Comparison of ENCODE assay signal across 2 cellular contexts in the genomic region with DNA sequence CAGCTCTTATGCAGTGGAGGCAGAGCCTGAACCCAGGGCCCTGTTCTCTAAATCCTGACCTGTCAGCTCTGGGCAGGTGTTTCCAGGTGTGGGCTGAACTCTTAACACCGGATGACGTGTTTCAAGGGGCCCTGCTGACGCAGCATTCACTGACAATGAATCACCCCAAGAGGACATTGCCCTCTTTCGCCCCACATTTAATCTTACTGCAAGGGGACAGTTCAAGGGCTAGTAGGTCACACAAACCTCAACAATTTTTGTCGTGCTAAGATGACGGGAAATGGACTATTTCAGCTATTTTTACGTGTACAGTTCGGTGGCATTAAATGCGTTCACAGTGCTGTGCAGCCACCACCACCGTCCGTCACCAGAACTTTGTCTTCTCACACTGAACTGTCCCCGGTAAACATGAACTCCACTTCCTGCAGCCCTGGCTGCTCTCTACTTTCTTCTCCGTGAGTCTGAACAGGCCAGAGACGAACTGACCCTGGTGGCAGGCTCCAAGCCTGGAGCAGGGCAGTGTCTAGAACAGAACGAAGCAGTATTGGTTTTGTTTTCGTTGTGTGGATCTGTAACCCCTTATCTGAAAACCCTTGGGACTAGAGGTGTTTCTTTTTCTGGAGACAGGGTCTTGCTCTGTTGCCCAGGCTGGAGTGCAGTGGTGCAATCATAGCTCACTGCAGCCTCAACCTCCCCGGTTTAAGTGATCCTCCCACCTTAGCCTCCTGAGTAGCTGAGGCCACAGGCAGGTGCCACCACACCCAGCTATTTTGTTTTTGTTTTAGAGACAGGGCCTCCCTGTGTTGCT.
TF ChIP-seq lines count a peak whose summit lies in the region.

No MANE protein-coding gene starts in this region.

TF ChIP-seq in A549, 52 proteins besides CTCF, POLR2A, EP300 and RAD21 (continued from another document):
- TF ChIP-seq, protein P1, sequence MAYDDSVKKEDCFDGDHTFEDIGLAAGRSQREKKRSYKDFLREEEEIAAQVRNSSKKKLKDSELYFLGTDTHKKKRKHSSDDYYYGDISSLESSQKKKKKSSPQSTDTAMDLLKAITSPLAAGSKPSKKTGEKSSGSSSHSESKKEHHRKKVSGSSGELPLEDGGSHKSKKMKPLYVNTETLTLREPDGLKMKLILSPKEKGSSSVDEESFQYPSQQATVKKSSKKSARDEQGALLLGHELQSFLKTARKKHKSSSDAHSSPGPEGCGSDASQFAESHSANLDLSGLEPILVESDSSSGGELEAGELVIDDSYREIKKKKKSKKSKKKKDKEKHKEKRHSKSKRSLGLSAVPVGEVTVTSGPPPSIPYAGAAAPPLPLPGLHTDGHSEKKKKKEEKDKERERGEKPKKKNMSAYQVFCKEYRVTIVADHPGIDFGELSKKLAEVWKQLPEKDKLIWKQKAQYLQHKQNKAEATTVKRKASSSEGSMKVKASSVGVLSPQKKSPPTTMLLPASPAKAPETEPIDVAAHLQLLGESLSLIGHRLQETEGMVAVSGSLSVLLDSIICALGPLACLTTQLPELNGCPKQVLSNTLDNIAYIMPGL (CRISPR knock-in tag; IDR thresholded peaks at IDR 0.05; ENCODE audit: borderline replicate concordance): no peak

TF ChIP-seq in SK-N-SH, 30 proteins besides CTCF, POLR2A, EP300 and RAD21 (continued from another document):
- no peak for TF ChIP-seq RCOR1 (IDR thresholded peaks at IDR 0.05; ENCODE audit: low read length)
- TF ChIP-seq PBX3 (IDR thresholded peaks at IDR 0.05): no peak
- no peak for TF ChIP-seq USF2 (IDR thresholded peaks at IDR 0.05; ENCODE audit: borderline replicate concordance, low read depth, low read length)
- TF ChIP-seq REST (IDR thresholded peaks at IDR 0.05; ENCODE audit: low read depth, low read length): no peak
- TF ChIP-seq JUND (IDR thresholded peaks at IDR 0.05): no peak
